Comparison of ENCODE assay signal across 19 cellular contexts in the genomic region with DNA sequence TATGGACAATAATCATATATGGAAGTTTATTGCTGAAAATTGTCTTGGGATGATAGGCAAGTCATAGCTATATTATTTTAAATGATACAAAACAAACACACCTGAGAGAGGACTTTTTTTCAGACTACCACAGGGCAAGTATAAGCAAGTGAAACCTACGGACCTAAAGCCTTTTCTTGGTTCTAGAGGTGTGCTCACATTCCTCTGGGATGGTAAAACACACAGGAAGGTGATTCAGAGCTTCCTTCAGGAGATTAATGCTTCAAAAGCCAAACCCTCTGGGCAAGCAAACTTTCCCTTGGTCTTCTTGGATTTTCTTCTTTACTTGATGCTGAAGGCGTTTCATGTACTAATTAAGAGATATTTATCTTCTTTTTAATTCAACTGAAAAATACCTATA.
A peak's percentile ranks its signal among the peaks of the same experiment; 100 is the strongest.
DNase-seq lines count a peak whose midpoint lies in the region; ATAC-seq and TF ChIP-seq lines count a peak whose summit lies in the region.
"Had no signal": no experiment of that assay in that cellular context is flagged by ENCODE, and none has a peak within 500 bp of the region (broad histone marks: within the 10 kb centered on the region; RNA-seq: fewer than 3 reads in every experiment).

No MANE protein-coding gene starts in this region.

- ATAC-seq in RWPE2 (ENCODE audit: low read depth), result peak; percentile 96
- peak; percentile 71 for ATAC-seq in esophagus mucosa

- no peak overlapping the region for H3K4me3 ChIP-seq in RWPE2 (ENCODE audit: severe bottlenecking)

- H3K27ac ChIP-seq in RWPE2 (ENCODE audit: poor library complexity, severe bottlenecking), result peak overlapping the region; percentile 94

- H3K4me1 ChIP-seq in RWPE2 (ENCODE audit: insufficient read depth, poor library complexity, severe bottlenecking), result peaks cover 30% of the 10 kb centered on the region

- TF ChIP-seq CTCF in RWPE2 (IDR thresholded peaks at IDR 0.05; ENCODE audit: poor library complexity, severe bottlenecking), result no peak

- H3K27me3 ChIP-seq in RWPE2 (ENCODE audit: insufficient read depth, poor library complexity, severe bottlenecking), result no peaks in the 10 kb centered on the region

- no peaks in the 10 kb centered on the region for H3K9me3 ChIP-seq in RWPE2 (ENCODE audit: severe bottlenecking)

- no peaks in the 10 kb centered on the region for H3K36me3 ChIP-seq in RWPE2 (ENCODE audit: low read depth)

- peak; percentile 39 for DNase-seq in HT1080 (ENCODE audit: low read depth)
- DNase-seq in RWPE2 (ENCODE audit: low spot score), result no peak
- DNase-seq in renal cortical epithelial cell (ENCODE audit: low read depth), result peak; percentile 49
- DNase-seq in SKM-1 (lab: John Stamatoyannopoulos, UW; ENCODE audit: unreplicated experiment), result no peak
- no peak for DNase-seq in cerebellum (ENCODE audit: low spot score)
- DNase-seq in NCI-H2196 treated with DMSO at 0.1 percent for 48 hours (lab: John Stamatoyannopoulos, UW; ENCODE audit: unreplicated experiment), result no peak
- DNase-seq: CD4-positive, CD25-positive, alpha-beta regulatory T cell; COR-L47; DMS79 treated with DMSO at 0.1 percent for 48 hours; H7; KBM-7; NCI-H1092 treated with DMSO at 0.1 percent for 48 hours; NCI-H1436 treated with DMSO at 0.1 percent for 48 hours; NCI-H2029; NCI-H524 treated with DMSO at 0.1 percent for 48 hours; NCI-H82; SHP77; SW 1271 had no signal

Comparison
In these comparisons a context has a peak if more than half of its experiments do, and no peak if none do; other contexts are left out.
1. DNase-seq: peak in HT1080 (single experiment) and renal cortical epithelial cell (single experiment); none in RWPE2 (single experiment), SKM-1 (single experiment), cerebellum (single experiment) and NCI-H2196 treated with DMSO at 0.1 percent for 48 hours (single experiment).